ENCODE assay signal across 18 cellular contexts in the genomic region with DNA sequence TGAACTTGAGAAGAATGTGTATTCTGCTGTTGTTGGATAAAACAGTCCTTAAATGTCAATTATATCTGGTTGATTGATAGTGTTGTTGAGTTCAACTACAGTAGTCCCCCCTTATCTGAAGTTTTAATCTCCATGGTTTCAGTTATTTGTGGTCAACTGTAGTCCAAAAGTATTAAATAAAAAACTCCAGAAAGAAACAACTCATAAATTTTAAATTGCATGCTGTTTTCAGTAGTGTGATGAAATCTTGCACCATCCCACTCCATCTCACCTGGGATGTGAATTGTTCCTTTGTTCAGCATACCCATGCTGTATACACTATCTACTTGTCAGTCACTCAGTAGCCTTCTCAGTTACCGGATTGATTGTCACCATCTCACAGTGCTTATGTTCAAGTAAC. TPM values are rescaled to one million over a fixed set of nuclear protein-coding genes. Genes with fewer than 3 reads are reported as not detected.
DNase-seq lines count a peak whose midpoint lies in the region; ATAC-seq and TF ChIP-seq lines count a peak whose summit lies in the region.
"Had no signal": no experiment of that assay in that cellular context is flagged by ENCODE, and none has a peak within 500 bp of the region (broad histone marks: within the 10 kb centered on the region; RNA-seq: fewer than 3 reads in every experiment).

No MANE protein-coding gene starts in this region.

- ATAC-seq in HCT116: no peak
- no peak for ATAC-seq in stimulated activated naive B cell treated with anti-CD40 and anti-IgM and Interleukin-4, amounts not matched to agents 10 μg/mL and 1 μg/mL and 100 μg/mL, for 72 hours (replicated peaks)
- ATAC-seq: left ventricle myocardium superior, upper lobe of right lung had no signal

- H3K4me2 ChIP-seq in HCT116 (ENCODE audit: low read length): no peak overlapping the region
- H3K4me2 ChIP-seq: PC-9 had no signal

- H3K27ac Mint-ChIP-seq in Calu3 (ENCODE audit: unreplicated experiment): peak overlapping the region; percentile 80
- no peak overlapping the region for H3K27ac Mint-ChIP-seq in stimulated activated naive B cell treated with anti-CD40 and anti-IgM and Interleukin-4, amounts not matched to agents 10 μg/mL and 1 μg/mL and 100 μg/mL, for 72 hours
- H3K27ac Mint-ChIP-seq: activated naive CD8-positive, alpha-beta T cell treated with anti-CD3 and anti-CD28 coated beads, Interleukin-2, amount 10 ng/mL, durations not matched to agents 7 days and 5 days; B cell had no signal

- TF ChIP-seq RAD21 in HCT116 (IDR thresholded peaks at IDR 0.05; ENCODE audit: low read depth): no peak

- RAD21 ChIA-PET in HCT116 (lab: Charles Lee; ENCODE audit: low non-redundant PET in 1 of 2, low total read pairs in 2 of 2, uncharacterized antibody in 2 of 2, unreplicated experiment in 2 of 2): no interaction called here

- TF ChIP-seq POLR2A in HCT116 (IDR thresholded peaks at IDR 0.05; ENCODE audit: borderline replicate concordance, extremely low read depth, insufficient read depth, insufficient read length): no peak

- TF ChIP-seq CTCF in Calu3 (IDR thresholded peaks at IDR 0.05; ENCODE audit: unreplicated experiment) (no peak), HCT116 (IDR thresholded peaks at IDR 0.05 in 2 of 3, conservative IDR thresholded peaks at IDR 0.05 in 1 of 3; ENCODE audit: borderline replicate concordance in 1 of 3, insufficient read depth in 1 of 3, low read depth in 2 of 3, low read length in 2 of 3) (no peak), fibroblast of villous mesenchyme (IDR thresholded peaks at IDR 0.05; ENCODE audit: insufficient read depth, low read depth, low read length) (no peak)

- no peaks in the 10 kb centered on the region for H3K27me3 ChIP-seq in HCT116 (ENCODE audit: insufficient read depth, low read length)
- H3K27me3 ChIP-seq: MG63, upper lobe of right lung had no signal

- H3K27me3 Mint-ChIP-seq in Calu3 (ENCODE audit: unreplicated experiment): no peaks in the 10 kb centered on the region
- H3K27me3 Mint-ChIP-seq in stimulated activated naive B cell treated with anti-CD40 and anti-IgM and Interleukin-4, amounts not matched to agents 10 μg/mL and 1 μg/mL and 100 μg/mL, for 72 hours: peaks cover 3 to 5% of the 10 kb centered on the region in 2 donors
- H3K27me3 Mint-ChIP-seq: activated naive CD8-positive, alpha-beta T cell treated with anti-CD3 and anti-CD28 coated beads, Interleukin-2, amount 10 ng/mL, durations not matched to agents 7 days and 5 days had no signal

- no peaks in the 10 kb centered on the region for H3K36me3 ChIP-seq in HCT116 (ENCODE audit: control insufficient read depth in 1 of 2, insufficient read depth in 2 of 2, low read length in 2 of 2)
- H3K36me3 ChIP-seq: MG63, upper lobe of right lung had no signal

- peak overlapping the region; percentile 12 for H2AFZ ChIP-seq in HCT116 (ENCODE audit: low read depth, low read length, poor library complexity, severe bottlenecking)
- H2AFZ ChIP-seq: PC-9 had no signal

- peaks cover 9 to 27% of the 10 kb centered on the region in 2 experiments for H3K4me1 ChIP-seq in HCT116 (ENCODE audit: control insufficient read depth in 1 of 2, insufficient read depth in 2 of 2, low read length in 2 of 2)
- H3K4me1 ChIP-seq: upper lobe of right lung had no signal

- no peaks in the 10 kb centered on the region for H4K20me1 ChIP-seq in HCT116 (ENCODE audit: insufficient read depth)

- CTCF ChIA-PET in Calu3 (lab: Charles Lee): no interaction called here
- CTCF ChIA-PET in HCT116 (lab: Charles Lee): no interaction called here

- no peaks in the 10 kb centered on the region for H3K9me2 ChIP-seq in HCT116 (ENCODE audit: insufficient read depth)

- no peaks in the 10 kb centered on the region for H3K36me3 Mint-ChIP-seq in Calu3 (ENCODE audit: insufficient read depth, unreplicated experiment)
- peaks cover 0 to 2% of the 10 kb centered on the region in 2 donors for H3K36me3 Mint-ChIP-seq in stimulated activated naive B cell treated with anti-CD40 and anti-IgM and Interleukin-4, amounts not matched to agents 10 μg/mL and 1 μg/mL and 100 μg/mL, for 72 hours

- H3K4me3 ChIP-seq in HCT116 (replicated peaks in 1 of 2; ENCODE audit: low read depth in 1 of 2, low read length in 2 of 2) (no peak overlapping the region), fibroblast of villous mesenchyme (ENCODE audit: low read depth, low read length) (no peak overlapping the region)
- H3K4me3 ChIP-seq: MG63, PC-9, upper lobe of right lung had no signal

- no peaks in the 10 kb centered on the region for H3K9me3 Mint-ChIP-seq in Calu3 (ENCODE audit: low read depth, unreplicated experiment)
- peaks cover 0 to 2% of the 10 kb centered on the region in 2 donors for H3K9me3 Mint-ChIP-seq in stimulated activated naive B cell treated with anti-CD40 and anti-IgM and Interleukin-4, amounts not matched to agents 10 μg/mL and 1 μg/mL and 100 μg/mL, for 72 hours

- intact Hi-C loops in Calu3 (cut with micrococcal nuclease; ENCODE audit: unreplicated experiment): loop anchor here (5.0 kb wide), 1 partner anchor 65 kb away; no protein-coding TSS in a partner anchor
- intact Hi-C loops in HCT116 (cut with micrococcal nuclease): loop anchor here (10.0 kb wide), 1 partner anchor 298 kb away; no protein-coding TSS in a partner anchor

- H3K4me1 Mint-ChIP-seq in Calu3 (ENCODE audit: low read depth, unreplicated experiment): peaks cover 26% of the 10 kb centered on the region
- peaks cover 8 to 15% of the 10 kb centered on the region in 2 donors for H3K4me1 Mint-ChIP-seq in stimulated activated naive B cell treated with anti-CD40 and anti-IgM and Interleukin-4, amounts not matched to agents 10 μg/mL and 1 μg/mL and 100 μg/mL, for 72 hours

- no peak overlapping the region for H3K4me3 Mint-ChIP-seq in Calu3 (ENCODE audit: low read depth, unreplicated experiment)
- H3K4me3 Mint-ChIP-seq in stimulated activated naive B cell treated with anti-CD40 and anti-IgM and Interleukin-4, amounts not matched to agents 10 μg/mL and 1 μg/mL and 100 μg/mL, for 72 hours: no peak overlapping the region
- H3K4me3 Mint-ChIP-seq: activated naive CD8-positive, alpha-beta T cell treated with anti-CD3 and anti-CD28 coated beads, Interleukin-2, amount 10 ng/mL, durations not matched to agents 7 days and 5 days; B cell had no signal

- no peak overlapping the region for H3K9ac ChIP-seq in HCT116 (ENCODE audit: low read length)

- BruUV-seq in Calu3 (replicated peaks; lab: Mats Ljungman, UMichigan) (no TSS peak), HCT116 (replicated peaks; lab: Mats Ljungman, UMichigan) (no TSS peak)

- DNase-seq in Calu3 (no peak), HCT116 (ENCODE audit: low read depth, low spot score) (no peak), SW480 (ENCODE audit: low spot score) (peak; percentile 52), fibroblast of villous mesenchyme (ENCODE audit: low read depth) (peak; percentile 23), SKM-1 treated with dmso at 0.1 percent for 144 hours (lab: John Stamatoyannopoulos, UW; ENCODE audit: unreplicated experiment) (no peak), NCI-H1436 (lab: John Stamatoyannopoulos, UW) (no peak)
- DNase-seq in stimulated activated naive B cell treated with anti-CD40 and anti-IgM and Interleukin-4, amounts not matched to agents 10 μg/mL and 1 μg/mL and 100 μg/mL, for 72 hours: no peak
- DNase-seq: activated naive CD8-positive, alpha-beta T cell treated with anti-CD3 and anti-CD28 coated beads, Interleukin-2, amount 10 ng/mL, durations not matched to agents 7 days and 5 days; left ventricle myocardium superior; MG63; NCI-H1694; PC-9; SIG-M5; small intestine; stimulated activated CD4-positive, alpha-beta T cell treated with anti-CD3 and anti-CD28 coated beads, Interleukin-4, amount 100 ng/mL, for 24 hours; upper lobe of right lung had no signal

- H3K79me2 ChIP-seq in HCT116 (ENCODE audit: insufficient read depth, low read length): no peaks in the 10 kb centered on the region

- POLR2A ChIA-PET in HCT116 (lab: Charles Lee): no interaction called here

- no peaks in the 10 kb centered on the region for H3K9me3 ChIP-seq in HCT116 (ENCODE audit: control insufficient read depth in 1 of 2, insufficient read depth in 1 of 2, low read depth in 1 of 2, low read length in 2 of 2)
- H3K9me3 ChIP-seq: MG63, upper lobe of right lung had no signal

- no peak overlapping the region for H3K27ac ChIP-seq in HCT116 (ENCODE audit: low read depth, low read length)
- H3K27ac ChIP-seq: PC-9, upper lobe of right lung had no signal

TF ChIP-seq in HCT116, 20 proteins besides CTCF, POLR2A, EP300 and RAD21 (continues in another document):
- TF ChIP-seq YY1 (IDR thresholded peaks at IDR 0.05; ENCODE audit: extremely low read depth, insufficient replicate concordance, low read depth, low read length) (no peak), POLR2AphosphoS5 (IDR thresholded peaks at IDR 0.05; ENCODE audit: low read depth, low read length) (no peak), REST (IDR thresholded peaks at IDR 0.05; ENCODE audit: low read depth) (no peak), EZH2phosphoT487 (IDR thresholded peaks at IDR 0.05; ENCODE audit: borderline replicate concordance) (no peak), ZNF274 (IDR thresholded peaks at IDR 0.05; ENCODE audit: low read depth, low read length) (no peak), CBX3 (IDR thresholded peaks at IDR 0.05; ENCODE audit: low read depth) (no peak), EZH2 (IDR thresholded peaks at IDR 0.05) (no peak)

RNA-seq across cellular contexts. Expression of gene AOAH, which starts 57.3 kb away (rescaled TPM):
- not detected in 2 replicates for total RNA-seq in Calu3 (2022)
- 1.1 TPM for total RNA-seq in HCT116 (2021; ENCODE audit: unreplicated experiment)
- 0.37 and 0.46 TPM in 2 replicates for polyA plus RNA-seq in HCT116 (2012)
- not detected in 2 replicates for total RNA-seq in fibroblast of villous mesenchyme
- total RNA-seq: PC-9, pulmonary artery endothelial cell had no signal

Comparison
In these comparisons a context has a peak if more than half of its experiments do, and no peak if none do; other contexts are left out.
1. DNase-seq: peak in SW480 (single experiment) and fibroblast of villous mesenchyme (single experiment); none in Calu3 (single experiment), HCT116 (single experiment), SKM-1 treated with dmso at 0.1 percent for 144 hours (single experiment), NCI-H1436 (single experiment) and stimulated activated naive B cell treated with anti-CD40 and anti-IgM and Interleukin-4, amounts not matched to agents 10 μg/mL and 1 μg/mL and 100 μg/mL, for 72 hours (single experiment).